Comparison of ENCODE assay signal across 15 cellular contexts in genomic region chr11:117538256-117538655, GRCh38.
"Had no signal": no experiment of that assay in that cellular context is flagged by ENCODE, and none has a peak within 500 bp of the region (broad histone marks: within the 10 kb centered on the region; RNA-seq: fewer than 3 reads in every experiment).

No MANE protein-coding gene starts in this region.

- H3K4me1 ChIP-seq: pancreas had no signal

- H3K27ac ChIP-seq: coronary artery, pancreas, testis, tibial nerve had no signal

- H3K27me3 ChIP-seq: pancreas, testis had no signal

- DNase-seq: effector CD8-positive, alpha-beta T cell; foreskin melanocyte; hippocampal formation; left colon; mesendoderm; naive B cell; right cardiac atrium; small intestine; stimulated activated CD4-positive, alpha-beta T cell treated with anti-CD3 and anti-CD28 coated beads, Interleukin-4, amount 100 ng/mL, for 1 hour; stimulated activated CD8-positive, alpha-beta memory T cell treated with anti-CD3 and anti-CD28 coated beads, Interleukin-4, amount 100 ng/mL, for 48 hours had no signal

- H3K4me3 ChIP-seq: coronary artery, pancreas, testis, tibial nerve had no signal

- H3K36me3 ChIP-seq: pancreas, tibial nerve had no signal

- ATAC-seq: left colon; pancreas; stimulated activated effector memory CD8-positive, alpha-beta T cell treated with anti-CD3 and anti-CD28 coated beads, Interleukin-12 subunit alpha, Interleukin-12 subunit beta, amount 100 ng/mL, for 72 hours had no signal

- H3K9me3 ChIP-seq: pancreas, testis had no signal
